Comparison of ENCODE assay signal across 8 cellular contexts in the genomic region with DNA sequence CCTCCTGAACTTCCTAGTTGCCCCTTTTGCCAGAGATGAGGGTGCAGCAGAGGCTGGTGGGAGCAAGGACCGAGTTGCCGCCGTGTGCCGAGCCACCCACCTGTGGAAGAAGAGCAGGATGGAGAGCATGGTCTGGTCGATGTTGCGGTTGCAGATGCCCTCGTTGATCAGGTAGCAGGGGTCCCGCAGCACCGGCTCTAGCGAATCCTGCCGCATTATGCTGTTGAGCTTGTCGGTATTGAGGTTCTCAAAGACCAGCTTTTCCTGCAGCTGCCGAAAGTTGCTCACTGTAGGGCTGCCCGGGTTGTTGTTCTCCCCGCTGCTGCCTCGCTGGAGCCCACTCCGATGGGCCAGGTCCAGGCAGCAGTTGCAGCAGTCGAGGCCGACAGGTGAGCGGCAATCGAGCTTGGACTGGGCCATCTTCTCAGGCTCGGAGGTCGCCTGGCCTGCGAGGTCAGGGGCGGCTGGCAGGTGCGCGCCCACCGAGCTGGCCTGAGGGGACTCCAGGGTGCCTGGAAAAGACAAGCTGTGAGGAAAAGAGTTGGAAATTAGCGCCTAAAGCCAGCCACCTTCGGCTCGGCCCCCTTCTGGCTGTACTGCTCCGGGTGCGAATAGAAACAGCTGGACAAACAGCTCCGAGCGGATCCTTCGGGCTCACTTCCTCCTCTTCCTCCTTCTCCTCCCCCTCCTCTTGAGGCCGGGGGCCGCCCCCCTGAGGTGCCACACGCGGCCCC. TPM values are rescaled to one million over a fixed set of nuclear protein-coding genes. Genes with fewer than 3 reads are reported as not detected.
DNase-seq lines count a peak whose midpoint lies in the region; ATAC-seq and FAIRE-seq lines count a peak whose summit lies in the region.

No MANE protein-coding gene starts in this region.

- H3K27ac ChIP-seq in cingulate gyrus (ENCODE audit: low read depth, low read length) (peak overlapping the region; percentile 65), muscle layer of duodenum (ENCODE audit: low read length) (no peak overlapping the region)

- H3K27me3 ChIP-seq in MG63 (no peaks in the 10 kb centered on the region), muscle layer of duodenum (ENCODE audit: low read depth, low read length) (no peaks in the 10 kb centered on the region)

- no peak for FAIRE-seq in HTR-8/SVneo (lab: Jason Lieb, UNC)

- ATAC-seq in HG03442 (IDR thresholded peaks at IDR 0.05; ENCODE audit: unreplicated experiment), result no peak

- no peaks in the 10 kb centered on the region for H3K36me3 ChIP-seq in MG63
- no peaks in the 10 kb centered on the region for H3K36me3 ChIP-seq in muscle layer of duodenum (ENCODE audit: control insufficient read depth in 1 of 2, insufficient read depth in 2 of 2, low read length in 2 of 2)

- H3K9me3 ChIP-seq in MG63 (no peaks in the 10 kb centered on the region), muscle layer of duodenum (ENCODE audit: control insufficient read depth in 1 of 2, low read length in 2 of 2) (no peaks in the 10 kb centered on the region)

- H3K4me1 ChIP-seq in muscle layer of duodenum (ENCODE audit: control insufficient read depth in 1 of 2, insufficient read depth in 2 of 2, low read length in 2 of 2), result peaks cover 0 to 15% of the 10 kb centered on the region in 2 donors

- DNase-seq in stimulated activated CD4-positive, alpha-beta T cell treated with anti-CD3 and anti-CD28 coated beads, Interleukin-15, amount 100 ng/mL, for 24 hours, result peak; percentile 2
- DNase-seq in stimulated activated CD4-positive, alpha-beta T cell treated with anti-CD3 and anti-CD28 coated beads, Interleukin-12 subunit alpha, Interleukin-12 subunit beta, amount 100 ng/mL, for 4 hours, result no peak
- DNase-seq in MG63 (no peak), NCI-H526 treated with DMSO at 0.1 percent for 48 hours (lab: John Stamatoyannopoulos, UW) (no peak), HTR-8/SVneo (ENCODE audit: insufficient read length, low spot score) (no peak)

- H3K4me3 ChIP-seq in MG63 (peak overlapping the region; percentile 41), muscle layer of duodenum (ENCODE audit: low read depth in 1 of 2, low read length in 2 of 2) (peak overlapping the region; percentile 60 to 70)

RNA-seq across cellular contexts. Expression of a gene that starts 0.4 kb away (rescaled TPM):
- 15.7 and 17.0 TPM in 2 replicates for total RNA-seq in MG63 (2014; rRNA removed; shearing (Covaris generic); ENCODE audit: low replicate concordance)

RNA-seq across cellular contexts. Expression of a gene that starts 2.4 kb away (rescaled TPM):
- not detected in 2 replicates for total RNA-seq in MG63 (2014; rRNA removed; shearing (Covaris generic); ENCODE audit: low replicate concordance)

RNA-seq across cellular contexts. Expression of a gene that starts 50.5 kb away (rescaled TPM):
- total RNA-seq in MG63 (2014; rRNA removed; shearing (Covaris generic); ENCODE audit: low replicate concordance), result 2.2 and 2.4 TPM in 2 replicates
